ENCODE assay signal across 22 cellular contexts in genomic region chr10:98270786-98271185, GRCh38. TPM values are rescaled to one million over a fixed set of nuclear protein-coding genes. Genes with fewer than 3 reads are reported as not detected.
"Had no signal": no experiment of that assay in that cellular context is flagged by ENCODE, and none has a peak within 500 bp of the region (broad histone marks: within the 10 kb centered on the region; RNA-seq: fewer than 3 reads in every experiment).

No MANE protein-coding gene starts in this region.

- ATAC-seq: activated naive CD8-positive, alpha-beta T cell treated with anti-CD3 and anti-CD28 coated beads, Interleukin-2, amount 50 U/mL, for 24 hours; activated T-cell treated with anti-CD3 and anti-CD28 coated beads, Interleukin-2, amount 50 U/mL, for 4 hours; activated T-helper 17 cell treated with anti-CD3 and anti-CD28 coated beads, Interleukin-2, amount 50 U/mL, for 72 hours; effector memory CD8-positive, alpha-beta T cell; gastroesophageal sphincter; left colon; naive thymus-derived CD8-positive, alpha-beta T cell; stimulated activated naive B cell treated with anti-CD40 and anti-IgM and Interleukin-4, amounts not matched to agents 10 μg/mL and 1 μg/mL and 100 μg/mL, for 72 hours had no signal

- H3K27me3 ChIP-seq: gastroesophageal sphincter, right atrium auricular region, tibial artery had no signal

- DNase-seq: activated CD4-positive, alpha-beta memory T cell treated with anti-CD3 and anti-CD28 coated beads for 36 hours; activated CD4-positive, alpha-beta T cell treated with anti-CD3 and anti-CD28 coated beads, Interleukin-2, amount 10 ng/mL, durations not matched to agents 24 days and 14 days; activated CD4-positive, CD25-positive, alpha-beta regulatory T cell treated with anti-CD3 and anti-CD28 coated beads, Interleukin-2, amount 50 U/mL, for 72 hours; activated gamma-delta T cell treated with Interleukin-2 at 50 U/mL for 16 hours; activated naive CD8-positive, alpha-beta T cell treated with anti-CD3 and anti-CD28 coated beads, Interleukin-2, amount 50 U/mL, for 24 hours; activated T-cell treated with anti-CD3 and anti-CD28 coated beads, Interleukin-2, amount 50 U/mL, for 4 hours; amygdala; effector memory CD8-positive, alpha-beta T cell; hippocampal formation; left colon; naive thymus-derived CD8-positive, alpha-beta T cell; stimulated activated CD4-positive, alpha-beta T cell treated with anti-CD3 and anti-CD28 coated beads, Interleukin-15, amount 100 ng/mL, for 24 hours; stimulated activated CD4-positive, alpha-beta T cell treated with anti-CD3 and anti-CD28 coated beads, Interleukin-2, amount 100 ng/mL, for 24 hours; stimulated activated naive B cell treated with anti-CD40 and anti-IgM and Interleukin-4, amounts not matched to agents 10 μg/mL and 1 μg/mL and 100 μg/mL, for 72 hours; stomach; tibial artery had no signal

- H2AFZ ChIP-seq: neural progenitor cell had no signal

- H3K9ac ChIP-seq: neural progenitor cell had no signal

- H3K36me3 ChIP-seq: gastroesophageal sphincter, neural progenitor cell, right atrium auricular region, stomach, tibial artery had no signal

- H3K27ac ChIP-seq: neural progenitor cell had no signal

- H3K9me3 ChIP-seq: gastroesophageal sphincter, right atrium auricular region, stomach, tibial artery had no signal

- H3K4me3 ChIP-seq: gastroesophageal sphincter, neural progenitor cell, right atrium auricular region, stomach had no signal

- H3K4me2 ChIP-seq: neural progenitor cell had no signal

- FAIRE-seq: colon, keratinocyte had no signal

RNA-seq across cellular contexts. Expression of gene LOXL4, which starts 2.8 kb away (rescaled TPM):
- total RNA-seq: activated CD4-positive, alpha-beta memory T cell treated with anti-CD3 and anti-CD28 coated beads for 36 hours; activated CD4-positive, alpha-beta T cell treated with anti-CD3 and anti-CD28 coated beads, Interleukin-2, amount 10 ng/mL, durations not matched to agents 24 days and 14 days; activated T-cell treated with anti-CD3 and anti-CD28 coated beads, Interleukin-2, amount 50 U/mL, for 4 hours; activated T-helper 17 cell treated with anti-CD3 and anti-CD28 coated beads, Interleukin-2, amount 50 U/mL, for 72 hours; naive thymus-derived CD8-positive, alpha-beta T cell had no signal
